Comparison of ENCODE assay signal across 33 cellular contexts in the genomic region with DNA sequence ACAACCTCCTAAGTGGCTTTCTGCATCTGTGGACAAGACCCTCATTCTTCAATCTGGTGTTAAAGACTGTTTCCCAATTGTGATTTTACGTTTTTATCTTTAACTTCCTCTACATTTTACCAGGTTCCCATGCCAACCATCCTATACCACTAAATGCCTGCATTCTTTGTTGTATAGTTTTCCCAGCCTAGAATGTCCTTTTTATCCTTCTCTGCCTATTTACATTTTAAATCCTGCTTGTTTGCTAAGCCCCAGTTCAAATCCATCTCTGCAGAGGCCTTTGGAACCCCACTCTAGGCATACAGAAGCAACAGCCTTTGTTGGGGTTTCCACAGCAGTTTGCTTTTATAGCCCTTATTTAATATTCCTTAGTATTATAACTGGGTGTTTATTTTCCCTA.
DNase-seq lines count a peak whose midpoint lies in the region; ATAC-seq, FAIRE-seq and TF ChIP-seq lines count a peak whose summit lies in the region.
"Had no signal": no experiment of that assay in that cellular context is flagged by ENCODE, and none has a peak within 500 bp of the region (broad histone marks: within the 10 kb centered on the region; RNA-seq: fewer than 3 reads in every experiment).

No MANE protein-coding gene starts in this region.

- peaks cover 20% of the 10 kb centered on the region for H3K9me3 ChIP-seq in HepG2 (ENCODE audit: low read length)
- H3K9me3 ChIP-seq in right lobe of liver = no peaks in the 10 kb centered on the region
- H3K9me3 ChIP-seq: BE2C had no signal

- H3K4me1 Mint-ChIP-seq in neural crest cell = peaks cover 14% of the 10 kb centered on the region
- H3K4me1 Mint-ChIP-seq: B cell; CD14-positive monocyte; CD4-positive, alpha-beta memory T cell; CD4-positive, CD25-positive, alpha-beta regulatory T cell; CD8-positive, alpha-beta memory T cell had no signal

- H3K27ac Mint-ChIP-seq in neural crest cell (ENCODE audit: unreplicated experiment) = peak overlapping the region; percentile 12
- H3K27ac Mint-ChIP-seq: B cell; CD4-positive, alpha-beta memory T cell; CD4-positive, alpha-beta T cell; CD4-positive, CD25-positive, alpha-beta regulatory T cell; CD8-positive, alpha-beta memory T cell; CD8-positive, alpha-beta T cell had no signal

- H3K9ac ChIP-seq in HepG2 (ENCODE audit: insufficient read depth, low read depth, low read length) = no peak overlapping the region
- H3K9ac ChIP-seq: BLaER1; BLaER1 treated with 17β-estradiol and CSF1 and Interleukin-3, amounts not matched to agents 10 nM and 100 nM had no signal

- peak overlapping the region; percentile 51; the same call in 1 of the 2 replicates for H3K4me2 ChIP-seq in HepG2 (ENCODE audit: low read depth, low read length)
- H3K4me2 ChIP-seq: A549; BLaER1; BLaER1 treated with 17β-estradiol and CSF1 and Interleukin-3, amounts not matched to agents 10 nM and 100 nM had no signal

- TF ChIP-seq POLR2A in HepG2 (IDR thresholded peaks at IDR 0.05; ENCODE audit: insufficient read depth in 1 of 2, low read depth in 2 of 2, low read length in 2 of 2) (no peak), right lobe of liver (IDR thresholded peaks at IDR 0.05) (no peak)

- H3K4me3 ChIP-seq in HepG2 (replicated peaks in 1 of 3; ENCODE audit: insufficient read depth in 1 of 3, low read depth in 2 of 3, low read length in 3 of 3) = no peak overlapping the region; a peak in 1 of 6 replicates
- H3K4me3 ChIP-seq in right lobe of liver = no peak overlapping the region
- H3K4me3 ChIP-seq: A549; BLaER1; BLaER1 treated with 17β-estradiol and CSF1 and Interleukin-3, amounts not matched to agents 10 nM and 100 nM had no signal

- CTCF ChIA-PET in HepG2 (lab: Yijun Ruan, JAX; ENCODE audit: low intra/inter-chr PET ratio, low total read pairs) = no interaction called here

- no peak overlapping the region for H2AFZ ChIP-seq in HepG2 (ENCODE audit: low read length)

- H3K9me3 Mint-ChIP-seq in neural crest cell = peaks cover 19% of the 10 kb centered on the region

- no peaks in the 10 kb centered on the region for H3K27me3 ChIP-seq in HepG2 (ENCODE audit: control insufficient read depth in 1 of 2, insufficient read depth in 2 of 2, low read length in 2 of 2)
- no peaks in the 10 kb centered on the region for H3K27me3 ChIP-seq in right lobe of liver
- H3K27me3 ChIP-seq: BE2C; BLaER1; BLaER1 treated with 17β-estradiol and CSF1 and Interleukin-3, amounts not matched to agents 10 nM and 100 nM had no signal

- intact Hi-C loops in HepG2 (cut with micrococcal nuclease; ENCODE audit: unreplicated experiment) (no loop called here), right lobe of liver (cut with DNase I) (no loop called here)

- TF ChIP-seq RAD21 in HepG2 (CRISPR knock-in tag; IDR thresholded peaks at IDR 0.05) = no peak

- FAIRE-seq in HepG2 (lab: Jason Lieb, UNC) = peak; percentile 15
- FAIRE-seq: A204.1, A549, D721Med had no signal

- POLR2A ChIA-PET in HepG2 (lab: Yijun Ruan, JAX) = no interaction called here

- no peaks in the 10 kb centered on the region for H4K20me1 ChIP-seq in HepG2 (ENCODE audit: insufficient read depth, low read length)
- H4K20me1 ChIP-seq: BLaER1; BLaER1 treated with 17β-estradiol and CSF1 and Interleukin-3, amounts not matched to agents 10 nM and 100 nM had no signal

- in situ Hi-C loops in HepG2 (cut with HindIII; ENCODE audit: extremely low pct_ligation_motif_present, low pct_unique_long_range_greater_than_20kb) (no loop called here), GM13976 (cut with MboI; ENCODE audit: low sequenced_read_pairs, unreplicated experiment) (no loop called here)

- TF ChIP-seq EP300 in HepG2 (IDR thresholded peaks at IDR 0.05; ENCODE audit: low read depth in 2 of 2, low read length in 2 of 2) = peak in 1 of 2 experiments; percentile 33; a peak in 1 of 4 replicates
- TF ChIP-seq EP300 in HepG2 (CRISPR knock-in tag; IDR thresholded peaks at IDR 0.05; ENCODE audit: borderline replicate concordance) = no peak

- H3K27ac ChIP-seq in HepG2 (ENCODE audit: extremely low read length, insufficient read depth, low read length) (peak overlapping the region; percentile 11), right lobe of liver (no peak overlapping the region)
- H3K27ac ChIP-seq: 22Rv1; A549; BLaER1; BLaER1 treated with 17β-estradiol and CSF1 and Interleukin-3, amounts not matched to agents 10 nM and 100 nM; C4-2B had no signal

- peaks cover 6% of the 10 kb centered on the region for H3K36me3 Mint-ChIP-seq in neural crest cell (ENCODE audit: low read depth)
- H3K36me3 Mint-ChIP-seq: CD14-positive monocyte; CD4-positive, alpha-beta memory T cell; CD4-positive, CD25-positive, alpha-beta regulatory T cell; CD8-positive, alpha-beta T cell had no signal

- DNase-seq in HepG2 (ENCODE audit: low spot score) = peak; percentile 62
- no peak for DNase-seq in right lobe of liver
- no peak for DNase-seq in neural crest cell (ENCODE audit: low read depth, low spot score)
- DNase-seq in GM13976 (ENCODE audit: low spot score) = no peak
- DNase-seq: 8988T; ACHN; AML-193; BE2C; C1 segment of cervical spinal cord; Caco-2; Calu3; CD4-positive, alpha-beta memory T cell; CD4-positive, alpha-beta T cell; CD4-positive, CD25-positive, alpha-beta regulatory T cell; CD8-positive, alpha-beta memory T cell; CD8-positive, alpha-beta T cell; COR-L47; DMS 273 treated with DMSO at 0.1 percent for 48 hours; DMS153; DMS53; DMS79; DMS79 treated with DMSO at 0.1 percent for 48 hours; DND-41; EL had no signal

- ATAC-seq in HepG2 = peak; percentile 76
- ATAC-seq in right lobe of liver = no peak
- ATAC-seq: A549; CD8-positive, alpha-beta T cell had no signal

- H3K27me3 Mint-ChIP-seq in neural crest cell (ENCODE audit: low read depth) = no peaks in the 10 kb centered on the region
- H3K27me3 Mint-ChIP-seq: B cell; CD4-positive, alpha-beta memory T cell; CD4-positive, alpha-beta T cell; CD4-positive, CD25-positive, alpha-beta regulatory T cell had no signal

- no peak for TF ChIP-seq CTCF in HepG2 (CRISPR knock-in tag; IDR thresholded peaks at IDR 0.05)
- TF ChIP-seq CTCF in right lobe of liver (IDR thresholded peaks at IDR 0.05) = no peak
- TF ChIP-seq CTCF in neural crest cell (conservative IDR thresholded peaks at IDR 0.05) = no peak
- TF ChIP-seq CTCF in GM13976 (IDR thresholded peaks at IDR 0.05; ENCODE audit: borderline replicate concordance, control extremely low read depth, extremely low read depth, insufficient read depth, missing control alignments) = no peak

- no TSS peak for BruUV-seq in HepG2 (replicated peaks; lab: Mats Ljungman, UMichigan)

- no peak overlapping the region for H3K4me3 Mint-ChIP-seq in neural crest cell
- H3K4me3 Mint-ChIP-seq: B cell; CD14-positive monocyte; CD4-positive, alpha-beta memory T cell; CD4-positive, alpha-beta T cell; CD8-positive, alpha-beta memory T cell; CD8-positive, alpha-beta T cell had no signal

- 0% methylated on average over 1 of the region's 1 CpG for WGBS in HepG2 (ENCODE audit: low lambda C conversion rate)
- 29% methylated on average over 1 of the region's 1 CpG for WGBS in right lobe of liver (ENCODE audit: insufficient coverage, low coverage, low lambda C conversion rate, missing lambda C conversion rate)

- H3K4me1 ChIP-seq in HepG2 (ENCODE audit: insufficient read depth, low read length) (peaks cover 16% of the 10 kb centered on the region), right lobe of liver (no peaks in the 10 kb centered on the region)
- H3K4me1 ChIP-seq: A549; BE2C; BLaER1; BLaER1 treated with 17β-estradiol and CSF1 and Interleukin-3, amounts not matched to agents 10 nM and 100 nM; Caco-2 had no signal

- no peaks in the 10 kb centered on the region for H3K79me2 ChIP-seq in HepG2 (ENCODE audit: insufficient read depth, low read length)

- H3K36me3 ChIP-seq in HepG2 (replicated peaks in 1 of 2; ENCODE audit: control insufficient read depth in 1 of 2, insufficient read depth in 2 of 2, low read length in 2 of 2) = no peaks in the 10 kb centered on the region
- no peaks in the 10 kb centered on the region for H3K36me3 ChIP-seq in right lobe of liver
- H3K36me3 ChIP-seq: BE2C; BLaER1; BLaER1 treated with 17β-estradiol and CSF1 and Interleukin-3, amounts not matched to agents 10 nM and 100 nM had no signal

TF ChIP-seq in HepG2, 621 proteins besides CTCF, POLR2A, EP300 and RAD21 (continues in another document):
- TF ChIP-seq ZNF546 (CRISPR knock-in tag; conservative IDR thresholded peaks at IDR 0.05) = no peak
- no peak for TF ChIP-seq MTA3 (CRISPR knock-in tag; IDR thresholded peaks at IDR 0.05)
- 0 out of 2 replicates have a peak, but pooled peaks have one; percentile 52 for TF ChIP-seq ZNF232 (CRISPR knock-in tag; IDR thresholded peaks at IDR 0.05; ENCODE audit: borderline replicate concordance)
- TF ChIP-seq, protein P1, sequence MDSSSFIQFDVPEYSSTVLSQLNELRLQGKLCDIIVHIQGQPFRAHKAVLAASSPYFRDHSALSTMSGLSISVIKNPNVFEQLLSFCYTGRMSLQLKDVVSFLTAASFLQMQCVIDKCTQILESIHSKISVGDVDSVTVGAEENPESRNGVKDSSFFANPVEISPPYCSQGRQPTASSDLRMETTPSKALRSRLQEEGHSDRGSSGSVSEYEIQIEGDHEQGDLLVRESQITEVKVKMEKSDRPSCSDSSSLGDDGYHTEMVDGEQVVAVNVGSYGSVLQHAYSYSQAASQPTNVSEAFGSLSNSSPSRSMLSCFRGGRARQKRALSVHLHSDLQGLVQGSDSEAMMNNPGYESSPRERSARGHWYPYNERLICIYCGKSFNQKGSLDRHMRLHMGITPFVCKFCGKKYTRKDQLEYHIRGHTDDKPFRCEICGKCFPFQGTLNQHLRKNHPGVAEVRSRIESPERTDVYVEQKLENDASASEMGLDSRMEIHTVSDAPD (CRISPR knock-in tag; IDR thresholded peaks at IDR 0.05) = no peak
- TF ChIP-seq RFXANK (CRISPR knock-in tag; IDR thresholded peaks at IDR 0.05) = no peak
- TF ChIP-seq TCF7 (IDR thresholded peaks at IDR 0.05; ENCODE audit: low read depth) = peak; percentile 51
- TF ChIP-seq RFX3 (CRISPR knock-in tag; IDR thresholded peaks at IDR 0.05) = peak; percentile 42; the same call in 1 of the 2 replicates
- peak; percentile 16; the same call in 1 of the 2 replicates for TF ChIP-seq BCL6 (CRISPR knock-in tag; IDR thresholded peaks at IDR 0.05)
- TF ChIP-seq POLR2AphosphoS2 (IDR thresholded peaks at IDR 0.05; ENCODE audit: low read depth, low read length) = no peak
- no peak for TF ChIP-seq ZNF558 (CRISPR knock-in tag; IDR thresholded peaks at IDR 0.05; ENCODE audit: borderline replicate concordance)
- TF ChIP-seq, protein P2, sequence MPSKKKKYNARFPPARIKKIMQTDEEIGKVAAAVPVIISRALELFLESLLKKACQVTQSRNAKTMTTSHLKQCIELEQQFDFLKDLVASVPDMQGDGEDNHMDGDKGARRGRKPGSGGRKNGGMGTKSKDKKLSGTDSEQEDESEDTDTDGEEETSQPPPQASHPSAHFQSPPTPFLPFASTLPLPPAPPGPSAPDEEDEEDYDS (CRISPR knock-in tag; IDR thresholded peaks at IDR 0.05) = no peak
